In genomic region chr9:114499941-114500528, GRCh38 we compare ENCODE assay signal across 13 cellular contexts. TPM values are rescaled to one million over a fixed set of nuclear protein-coding genes. Genes with fewer than 3 reads are reported as not detected.
DNase-seq lines count a peak whose midpoint lies in the region; TF ChIP-seq lines count a peak whose summit lies in the region.
"Had no signal": no experiment of that assay in that cellular context is flagged by ENCODE, and none has a peak within 500 bp of the region (broad histone marks: within the 10 kb centered on the region; RNA-seq: fewer than 3 reads in every experiment).

No MANE protein-coding gene starts in this region.

- TF ChIP-seq POLR2A in adrenal gland (IDR thresholded peaks at IDR 0.05) = no peak

- intact Hi-C loops in adrenal gland (cut with DNase I) = loop anchor here in 1 of 2 donors (10.0 kb wide), 2 partner anchors 95 to 155 kb away; no protein-coding TSS in a partner anchor

- H3K4me3 ChIP-seq in H7 (ENCODE audit: insufficient read depth, low read depth, low read length) = no peak overlapping the region
- H3K4me3 ChIP-seq in adrenal gland = peak overlapping the region in 1 of 4 donors; percentile 74
- H3K4me3 ChIP-seq: HAP-1 had no signal

- no peaks in the 10 kb centered on the region for H3K9me3 ChIP-seq in adrenal gland (replicated peaks in 1 of 3)
- H3K9me3 ChIP-seq: HAP-1 had no signal

- peaks cover 16 to 62% of the 10 kb centered on the region in 2 donors for H3K4me1 ChIP-seq in adrenal gland (replicated peaks in 1 of 2)

- H3K27me3 ChIP-seq in H7 (ENCODE audit: control insufficient read depth, insufficient read depth, low read length) (peaks cover 12% of the 10 kb centered on the region), adrenal gland (no peaks in the 10 kb centered on the region), layer of hippocampus (ENCODE audit: control insufficient read depth, insufficient read depth, low read length) (no peaks in the 10 kb centered on the region)

- H3K36me3 ChIP-seq in H7 (replicated peaks; ENCODE audit: control insufficient read depth, insufficient read depth, low read length) = no peaks in the 10 kb centered on the region
- no peaks in the 10 kb centered on the region for H3K36me3 ChIP-seq in adrenal gland (replicated peaks in 1 of 2)
- H3K36me3 ChIP-seq: HAP-1 had no signal

- DNase-seq in H7 (peak; percentile 3), adrenal gland (no peak), putamen (ENCODE audit: low spot score) (peak; percentile 32), NCI-H2029 treated with DMSO at 0.1 percent for 48 hours (lab: John Stamatoyannopoulos, UW) (no peak), hippocampal formation (lab: John Stamatoyannopoulos, UW) (no peak)
- DNase-seq in activated CD8-positive, alpha-beta memory T cell treated with anti-CD3 and anti-CD28 coated beads, Interleukin-2, amount 50 U/mL, for 48 hours = no peak
- DNase-seq: GDM1, KG1, NCI-H1417 treated with DMSO at 0.1 percent for 48 hours, NCI-H187 treated with DMSO at 0.1 percent for 48 hours, NCI-H446 had no signal

- 49 to 58% (median 53%) methylated on average over 6 of the region's 6 CpGs for WGBS in adrenal gland, 4 donors

- H3K27ac ChIP-seq in adrenal gland (peak overlapping the region in 3 of 5 donors; percentile 18 to 81 (median 57)), layer of hippocampus (ENCODE audit: low read depth, low read length) (peak overlapping the region; percentile 65)

- TF ChIP-seq CTCF in adrenal gland (IDR thresholded peaks at IDR 0.05) = no peak

RNA-seq across cellular contexts. Expression of gene WHRN, which starts 5.2 kb away (rescaled TPM):
- total RNA-seq in H7 (2014; rRNA removed; shearing (Covaris generic)) = 4.4 and 10.6 TPM in 2 replicates
- total RNA-seq in adrenal gland = 100 to 1,000 TPM in 4 of 8 donors, 10 to 100 TPM in 4; 67.2 to 154 (median 96.4) TPM
- polyA plus RNA-seq in adrenal gland = 100 to 1,000 TPM in 2 of 3 donors, 10 to 100 TPM in 1; 34.8 to 359 (median 247) TPM

Comparison
In these comparisons a context has a peak if more than half of its experiments do, and no peak if none do; other contexts are left out.
1. DNase-seq: peak in H7 (single experiment) and putamen (single experiment); none in adrenal gland (0 of 7), NCI-H2029 treated with DMSO at 0.1 percent for 48 hours (single experiment), activated CD8-positive, alpha-beta memory T cell treated with anti-CD3 and anti-CD28 coated beads, Interleukin-2, amount 50 U/mL, for 48 hours (single experiment) and hippocampal formation (0 of 2).